In the genomic region with DNA sequence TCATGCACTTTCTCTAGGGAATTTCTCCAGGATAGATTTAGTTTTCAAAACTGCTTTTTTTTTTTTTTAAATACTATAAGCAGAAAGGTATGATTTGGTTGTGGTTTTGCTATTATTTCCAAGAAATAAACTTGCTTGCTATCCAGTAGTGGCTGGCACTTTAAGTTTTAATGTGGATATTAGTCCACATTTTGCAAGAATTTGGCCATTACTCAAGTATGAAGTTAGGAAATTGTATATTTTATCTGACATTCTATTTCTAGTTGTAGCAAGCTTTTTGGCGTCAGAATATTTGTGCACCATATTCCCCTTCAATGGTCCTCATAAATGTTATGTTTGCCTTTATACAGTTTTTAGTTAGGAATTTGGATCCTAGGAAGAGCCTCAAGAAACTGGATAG, we compare ENCODE assay signal across 2 cellular contexts.
TF ChIP-seq lines count a peak whose summit lies in the region.

No MANE protein-coding gene starts in this region.

TF ChIP-seq in IMR-90, 13 proteins besides CTCF, POLR2A, EP300 and RAD21:
- TF ChIP-seq RFX5 (IDR thresholded peaks at IDR 0.05; ENCODE audit: low read depth, low read length) (no peak), CEBPB (IDR thresholded peaks at IDR 0.05; ENCODE audit: low read depth, low read length) (peak; percentile 47; the same call in 1 of the 2 replicates)
TF ChIP-seq in IMR-90: peak in this region for 1.

TF ChIP-seq in H1, 55 proteins besides CTCF, POLR2A, EP300 and RAD21:
- TF ChIP-seq SP4 (IDR thresholded peaks at IDR 0.05; ENCODE audit: low read length) (no peak), RXRA (IDR thresholded peaks at IDR 0.05; ENCODE audit: insufficient read depth, low read depth, low read length) (no peak), RFX5 (IDR thresholded peaks at IDR 0.05; ENCODE audit: borderline replicate concordance, low read depth, low read length) (no peak), SIRT6 (IDR thresholded peaks at IDR 0.05; ENCODE audit: low read length) (no peak), BCL11A (IDR thresholded peaks at IDR 0.05; ENCODE audit: low read depth in 2 of 2, low read length in 2 of 2) (no peak), SP1 (IDR thresholded peaks at IDR 0.05; ENCODE audit: low read depth, low read length) (no peak), TEAD4 (IDR thresholded peaks at IDR 0.05; ENCODE audit: low read depth, low read length) (no peak), FOSL1 (IDR thresholded peaks at IDR 0.05; ENCODE audit: insufficient read depth, low read depth, low read length) (no peak), BACH1 (IDR thresholded peaks at IDR 0.05; ENCODE audit: low read length) (no peak), SAP30 (IDR thresholded peaks at IDR 0.05; ENCODE audit: insufficient read depth, insufficient replicate concordance, low read length) (no peak), MAFK (IDR thresholded peaks at IDR 0.05; ENCODE audit: low read depth, low read length) (no peak)
- TF ChIP-seq, protein P1, sequence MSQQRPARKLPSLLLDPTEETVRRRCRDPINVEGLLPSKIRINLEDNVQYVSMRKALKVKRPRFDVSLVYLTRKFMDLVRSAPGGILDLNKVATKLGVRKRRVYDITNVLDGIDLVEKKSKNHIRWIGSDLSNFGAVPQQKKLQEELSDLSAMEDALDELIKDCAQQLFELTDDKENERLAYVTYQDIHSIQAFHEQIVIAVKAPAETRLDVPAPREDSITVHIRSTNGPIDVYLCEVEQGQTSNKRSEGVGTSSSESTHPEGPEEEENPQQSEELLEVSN (IDR thresholded peaks at IDR 0.05), result no peak
- TF ChIP-seq, protein P2, sequence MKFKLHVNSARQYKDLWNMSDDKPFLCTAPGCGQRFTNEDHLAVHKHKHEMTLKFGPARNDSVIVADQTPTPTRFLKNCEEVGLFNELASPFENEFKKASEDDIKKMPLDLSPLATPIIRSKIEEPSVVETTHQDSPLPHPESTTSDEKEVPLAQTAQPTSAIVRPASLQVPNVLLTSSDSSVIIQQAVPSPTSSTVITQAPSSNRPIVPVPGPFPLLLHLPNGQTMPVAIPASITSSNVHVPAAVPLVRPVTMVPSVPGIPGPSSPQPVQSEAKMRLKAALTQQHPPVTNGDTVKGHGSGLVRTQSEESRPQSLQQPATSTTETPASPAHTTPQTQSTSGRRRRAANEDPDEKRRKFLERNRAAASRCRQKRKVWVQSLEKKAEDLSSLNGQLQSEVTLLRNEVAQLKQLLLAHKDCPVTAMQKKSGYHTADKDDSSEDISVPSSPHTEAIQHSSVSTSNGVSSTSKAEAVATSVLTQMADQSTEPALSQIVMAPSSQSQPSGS (IDR thresholded peaks at IDR 0.05; ENCODE audit: low read length), result no peak
